Comparison of ENCODE assay signal across 8 cellular contexts in the genomic region with DNA sequence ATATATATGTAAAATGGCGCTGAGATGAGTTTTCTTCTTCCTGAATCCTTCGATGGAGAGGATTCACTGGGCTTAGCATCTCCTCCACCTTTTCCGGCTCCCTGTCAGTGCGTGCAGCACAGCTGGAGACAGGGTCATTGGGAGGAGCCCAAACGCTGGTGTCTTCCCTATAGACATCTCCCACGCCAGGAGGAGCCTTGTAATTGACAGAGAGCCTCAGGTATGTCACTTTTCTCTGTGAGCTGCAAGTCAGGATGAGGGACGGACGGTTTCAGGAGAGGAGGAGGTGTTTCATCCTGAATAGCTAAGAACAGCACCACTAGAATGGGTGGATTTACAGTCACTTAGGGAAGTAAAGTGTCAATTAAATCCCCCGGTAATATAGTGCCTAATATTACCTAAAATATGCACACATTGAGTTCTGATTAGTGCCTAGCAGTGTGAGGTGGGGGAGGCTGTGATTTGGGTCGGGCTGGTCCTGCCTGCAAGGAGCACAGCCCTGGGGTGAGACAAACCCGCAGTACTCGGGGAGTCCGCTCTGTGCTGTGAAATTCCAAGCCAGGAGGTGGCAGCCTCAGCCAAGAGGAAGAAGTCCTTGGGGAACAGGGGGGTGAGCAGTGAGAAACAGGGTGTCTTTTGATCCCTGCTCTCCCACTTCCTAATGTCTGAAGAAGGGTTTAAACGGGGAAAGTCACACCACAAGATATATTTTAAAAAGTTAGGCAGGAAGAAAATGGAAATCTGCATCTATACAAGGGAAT. TPM values are rescaled to one million over a fixed set of nuclear protein-coding genes. Genes with fewer than 3 reads are reported as not detected.
A peak's percentile ranks its signal among the peaks of the same experiment; 100 is the strongest.
DNase-seq lines count a peak whose midpoint lies in the region; ATAC-seq, FAIRE-seq and TF ChIP-seq lines count a peak whose summit lies in the region.

No MANE protein-coding gene starts in this region.

- H3K4me3 Mint-ChIP-seq in activated CD4-positive, alpha-beta memory T cell treated with anti-CD3 and anti-CD28 coated beads, Interleukin-2, amount 10 ng/mL, durations not matched to agents 7 days and 5 days, result no peak overlapping the region

- no peak overlapping the region for H3K27ac Mint-ChIP-seq in activated CD4-positive, alpha-beta memory T cell treated with anti-CD3 and anti-CD28 coated beads, Interleukin-2, amount 10 ng/mL, durations not matched to agents 7 days and 5 days

- peak; percentile 72 for TF ChIP-seq CTCF in fibroblast of villous mesenchyme (IDR thresholded peaks at IDR 0.05; ENCODE audit: insufficient read depth, low read depth, low read length)
- no peak for TF ChIP-seq CTCF in pancreas (IDR thresholded peaks at IDR 0.05)

- CTCF ChIA-PET in activated CD4-positive, alpha-beta memory T cell treated with anti-CD3 and anti-CD28 coated beads, Interleukin-2, amount 10 ng/mL, durations not matched to agents 7 days and 5 days (lab: Charles Lee), result interaction anchor here (0.7 kb wide), 1 partner anchor 146 kb away, joined by 3 read pairs; no protein-coding TSS in a partner anchor

- no peaks in the 10 kb centered on the region for H3K9me3 ChIP-seq in pancreas

- 52 to 69% methylated on average over 14 of the region's 14 CpGs for WGBS in pancreas, 2 donors

- no peaks in the 10 kb centered on the region for H3K9me3 Mint-ChIP-seq in activated CD4-positive, alpha-beta memory T cell treated with anti-CD3 and anti-CD28 coated beads, Interleukin-2, amount 10 ng/mL, durations not matched to agents 7 days and 5 days

- intact Hi-C loops in pancreas (cut with DNase I), result loop anchor here in 1 of 3 donors (10.0 kb wide), 1 partner anchor 66 kb away; no protein-coding TSS in a partner anchor

- ATAC-seq in pancreas (peak in 3 of 4 donors; percentile 39 to 48 (median 46)), HG02571 (IDR thresholded peaks at IDR 0.05; ENCODE audit: unreplicated experiment) (no peak), HG03108 (IDR thresholded peaks at IDR 0.05; ENCODE audit: unreplicated experiment) (no peak), HG03354 (IDR thresholded peaks at IDR 0.05; ENCODE audit: poor library complexity, severe bottlenecking, unreplicated experiment) (no peak)

- FAIRE-seq in pancreas (lab: Jason Lieb, UNC), result no peak

- DNase-seq in EH (ENCODE audit: low read depth) (peak; percentile 68), Kasumi-1 (lab: John Stamatoyannopoulos, UW) (peak; percentile 53 to 71), fibroblast of villous mesenchyme (ENCODE audit: low read depth) (peak; percentile 79), pancreas (peak in 3 of 6 donors; percentile 55 to 62 (median 55))
- DNase-seq in activated CD4-positive, alpha-beta memory T cell treated with anti-CD3 and anti-CD28 coated beads, Interleukin-2, amount 10 ng/mL, durations not matched to agents 7 days and 5 days, result peak; percentile 33

- no peaks in the 10 kb centered on the region for H3K27me3 Mint-ChIP-seq in activated CD4-positive, alpha-beta memory T cell treated with anti-CD3 and anti-CD28 coated beads, Interleukin-2, amount 10 ng/mL, durations not matched to agents 7 days and 5 days

- H3K27me3 ChIP-seq in pancreas, result no peaks in the 10 kb centered on the region

- H3K36me3 Mint-ChIP-seq in activated CD4-positive, alpha-beta memory T cell treated with anti-CD3 and anti-CD28 coated beads, Interleukin-2, amount 10 ng/mL, durations not matched to agents 7 days and 5 days (ENCODE audit: low read depth), result peaks cover 17% of the 10 kb centered on the region

- H3K4me3 ChIP-seq in fibroblast of villous mesenchyme (ENCODE audit: low read depth, low read length), result no peak overlapping the region
- H3K4me3 ChIP-seq in pancreas, result no peak overlapping the region

- H3K4me1 Mint-ChIP-seq in activated CD4-positive, alpha-beta memory T cell treated with anti-CD3 and anti-CD28 coated beads, Interleukin-2, amount 10 ng/mL, durations not matched to agents 7 days and 5 days, result peaks cover 7% of the 10 kb centered on the region

- no peaks in the 10 kb centered on the region for H3K36me3 ChIP-seq in pancreas

- POLR2A ChIA-PET in activated CD4-positive, alpha-beta memory T cell treated with anti-CD3 and anti-CD28 coated beads, Interleukin-2, amount 10 ng/mL, durations not matched to agents 7 days and 5 days (lab: Charles Lee), result interaction anchor here (0.6 to 0.9 kb wide), 2 partner anchors 12 to 181 kb away, joined by 3 read pairs; no protein-coding TSS in a partner anchor

- peak overlapping the region in 3 of 4 donors; percentile 49 to 87 (median 84) for H3K27ac ChIP-seq in pancreas

- peaks cover 6 to 27% (median 7%) of the 10 kb centered on the region in 3 donors for H3K4me1 ChIP-seq in pancreas

RNA-seq across cellular contexts. Expression of a gene that starts 28.2 kb away (rescaled TPM):
- total RNA-seq in activated CD4-positive, alpha-beta memory T cell treated with anti-CD3 and anti-CD28 coated beads, Interleukin-2, amount 10 ng/mL, durations not matched to agents 7 days and 5 days, result 10 to 100 TPM; 22.1 to 24.5 TPM
- total RNA-seq in fibroblast of villous mesenchyme (2.6 and 3.0 TPM in 2 replicates), pancreas (10 to 100 TPM in 3 of 6 donors, 1 to 10 TPM in 3; 6.9 to 14.3 (median 11.0) TPM)
- polyA plus RNA-seq in pancreas, result 10 to 100 TPM in 1 of 2 donors, 1 to 10 TPM in 1; 10.0 to 12.2 TPM

RNA-seq across cellular contexts. Expression of a gene that starts 59.1 kb away (rescaled TPM):
- 10 to 100 TPM; 54.8 to 61.6 TPM for total RNA-seq in activated CD4-positive, alpha-beta memory T cell treated with anti-CD3 and anti-CD28 coated beads, Interleukin-2, amount 10 ng/mL, durations not matched to agents 7 days and 5 days
- total RNA-seq in fibroblast of villous mesenchyme (78.9 and 91.5 TPM in 2 replicates), pancreas (10 to 100 TPM; 29.5 to 51.7 (median 35.2) TPM)
- polyA plus RNA-seq in pancreas, result 10 to 100 TPM; 50.3 to 51.2 TPM

RNA-seq across cellular contexts. Expression of a gene that starts 59.5 kb away (rescaled TPM):
- total RNA-seq in activated CD4-positive, alpha-beta memory T cell treated with anti-CD3 and anti-CD28 coated beads, Interleukin-2, amount 10 ng/mL, durations not matched to agents 7 days and 5 days, result 1 to 10 TPM; 3.3 to 5.4 TPM
- total RNA-seq in fibroblast of villous mesenchyme, result 4.7 and 9.3 TPM in 2 replicates
- 1 to 10 TPM; 3.0 to 5.5 (median 4.1) TPM for total RNA-seq in pancreas
- polyA plus RNA-seq in pancreas, result 1 to 10 TPM; 5.0 to 5.1 TPM

Comparison
In these comparisons a context has a peak if more than half of its experiments do, and no peak if none do; other contexts are left out.
1. ATAC-seq: peak in pancreas (3 of 4); none in HG02571 (single experiment), HG03108 (single experiment) and HG03354 (single experiment).